In genomic region chr20:10171864-10172751, GRCh38 we compare ENCODE assay signal across 8 cellular contexts. TPM values are rescaled to one million over a fixed set of nuclear protein-coding genes. Genes with fewer than 3 reads are reported as not detected.
DNase-seq lines count a peak whose midpoint lies in the region; ATAC-seq and TF ChIP-seq lines count a peak whose summit lies in the region.

No MANE protein-coding gene starts in this region.

- peak overlapping the region; percentile 79 for H2AFZ ChIP-seq in PC-3 (ENCODE audit: low read length)

- POLR2A ChIA-PET in PC-3 (lab: Charles Lee; ENCODE audit: unreplicated experiment) = no interaction called here

- DNase-seq in stimulated activated naive CD4-positive, alpha-beta T cell treated with Interleukin-2 at 50 U/mL for 16 hours (lab: John Stamatoyannopoulos, UW) = peak; percentile 10
- no peak for DNase-seq in stimulated activated naive CD4-positive, alpha-beta T cell (lab: John Stamatoyannopoulos, UW)
- DNase-seq in PC-3 (peak; percentile 60), astrocyte of the hippocampus (ENCODE audit: low read depth, low spot score) (peak; percentile 70), skeletal muscle cell (ENCODE audit: low read depth) (peak; percentile 13), NCI-H2196 (lab: John Stamatoyannopoulos, UW; ENCODE audit: unreplicated experiment) (no peak), GDM1 (lab: John Stamatoyannopoulos, UW) (no peak)

- intact Hi-C loops in PC-3 (cut with micrococcal nuclease) = no loop called here

- ATAC-seq in PC-3 = peak; percentile 97

- H3K9ac ChIP-seq in PC-3 (ENCODE audit: low read length) = peak overlapping the region; percentile 26; the same call in 1 of the 2 replicates
- H3K9ac ChIP-seq in iPS-20b (ENCODE audit: low read depth, low read length) = peak overlapping the region; percentile 65; the same call in 1 of the 2 replicates

- TF ChIP-seq CTCF in PC-3 (conservative IDR thresholded peaks at IDR 0.05; ENCODE audit: low read depth, low read length) = no peak; the same call in 1 of the 2 replicates

- H3K9me2 ChIP-seq in PC-3 (replicated peaks; ENCODE audit: low read length) = no peaks in the 10 kb centered on the region

- H3K27me3 ChIP-seq in PC-3 (ENCODE audit: low read length) (peaks cover 66% of the 10 kb centered on the region), iPS-20b (ENCODE audit: insufficient read depth, low read length) (peaks cover 31% of the 10 kb centered on the region)

- peaks cover 10% of the 10 kb centered on the region; the same call in 1 of the 2 replicates for H3K4me1 ChIP-seq in PC-3 (ENCODE audit: insufficient read depth, low read length)
- no peaks in the 10 kb centered on the region for H3K4me1 ChIP-seq in iPS-20b (ENCODE audit: insufficient read depth, low read length)

- H3K9me3 ChIP-seq in PC-3 (ENCODE audit: low read length) (no peaks in the 10 kb centered on the region), iPS-20b (ENCODE audit: insufficient read depth, low read depth, low read length) (no peaks in the 10 kb centered on the region)

- H3K4me3 ChIP-seq in PC-3 (ENCODE audit: low read length) (peak overlapping the region; percentile 65), iPS-20b (ENCODE audit: low read length) (peak overlapping the region; percentile 73), skeletal muscle cell (ENCODE audit: low read depth, low read length) (peak overlapping the region; percentile 39)

- H4K20me1 ChIP-seq in PC-3 (ENCODE audit: low read length) = no peaks in the 10 kb centered on the region

- H3F3A ChIP-seq in PC-3 (ENCODE audit: low read length, unreplicated experiment) = no peaks in the 10 kb centered on the region

- no peaks in the 10 kb centered on the region for H3K36me3 ChIP-seq in PC-3 (ENCODE audit: low read depth, low read length)
- no peaks in the 10 kb centered on the region for H3K36me3 ChIP-seq in iPS-20b (ENCODE audit: insufficient read depth, low read depth, low read length)

- H3K4me2 ChIP-seq in PC-3 (ENCODE audit: low read length) = peak overlapping the region; percentile 85

- BruUV-seq in PC-3 (replicated peaks; lab: Mats Ljungman, UMichigan) = no TSS peak

- no peak overlapping the region for H3K27ac ChIP-seq in PC-3 (ENCODE audit: low read length)
- no peak overlapping the region for H3K27ac ChIP-seq in iPS-20b (ENCODE audit: low read length)

- CTCF ChIA-PET in PC-3 (lab: Charles Lee) = no interaction called here

- H3K79me2 ChIP-seq in PC-3 (ENCODE audit: low read length) = no peaks in the 10 kb centered on the region

RNA-seq across cellular contexts. Expression of gene SNAP25, which starts 46.5 kb away (rescaled TPM):
- total RNA-seq in PC-3 (2014; rRNA removed) = not detected in 2 replicates

Comparison
In these comparisons a context has a peak if more than half of its experiments do, and no peak if none do; other contexts are left out.
1. DNase-seq: peak in stimulated activated naive CD4-positive, alpha-beta T cell treated with Interleukin-2 at 50 U/mL for 16 hours (single experiment), PC-3 (single experiment), astrocyte of the hippocampus (single experiment) and skeletal muscle cell (single experiment); none in stimulated activated naive CD4-positive, alpha-beta T cell (0 of 6), NCI-H2196 (single experiment) and GDM1 (single experiment).
2. Peak in every context shown above with its lines, with median percentiles within 50 percentile points of each other: H3K4me3 ChIP-seq.